15 cellular contexts compared by ENCODE assay signal in the genomic region with DNA sequence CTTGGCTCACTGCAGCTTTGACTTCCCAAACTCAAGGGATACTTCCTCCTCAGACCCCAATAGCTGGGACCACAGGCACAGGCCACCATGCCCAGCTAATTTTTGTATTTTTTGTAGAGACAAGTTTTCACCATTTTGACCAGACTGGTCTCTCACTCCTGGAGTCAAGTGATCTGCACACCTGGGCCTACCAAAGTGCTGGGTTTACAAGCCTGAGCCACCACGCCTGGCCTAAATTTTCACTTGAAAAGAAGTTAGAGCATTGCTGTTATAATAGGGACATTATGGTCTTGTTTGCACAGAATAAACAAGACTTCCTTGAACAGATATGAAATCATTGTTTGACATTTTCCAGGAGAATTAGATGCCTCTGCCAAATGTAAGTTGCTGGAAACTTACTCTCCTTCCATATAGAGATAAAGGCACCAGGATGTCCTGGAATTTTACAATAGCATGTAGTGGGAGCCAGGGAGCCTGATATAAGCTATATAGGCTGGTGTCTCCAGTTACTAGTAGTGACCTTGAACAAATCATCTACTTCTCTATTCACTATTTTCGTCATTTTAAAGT. TPM values are rescaled to one million over a fixed set of nuclear protein-coding genes. Genes with fewer than 3 reads are reported as not detected.
DNase-seq lines count a peak whose midpoint lies in the region; ATAC-seq and TF ChIP-seq lines count a peak whose summit lies in the region.
"Had no signal": no experiment of that assay in that cellular context is flagged by ENCODE, and none has a peak within 500 bp of the region (broad histone marks: within the 10 kb centered on the region; RNA-seq: fewer than 3 reads in every experiment).

No MANE protein-coding gene starts in this region.

- no peak for DNase-seq in right cardiac atrium
- DNase-seq in Right ventricle myocardium superior, result no peak
- peak; percentile 50 for DNase-seq in fibroblast of pulmonary artery (ENCODE audit: low read depth)
- peak in 1 of 3 donors; percentile 30 for DNase-seq in mucosa of descending colon
- DNase-seq in activated CD4-positive, alpha-beta T cell treated with anti-CD3 and anti-CD28 coated beads, Interleukin-2, amount 50 U/mL, for 1 hour, result no peak
- no peak for DNase-seq in NCI-H1092 treated with DMSO at 0.1 percent for 48 hours (lab: John Stamatoyannopoulos, UW)
- DNase-seq in amygdala (lab: John Stamatoyannopoulos, UW), result no peak
- DNase-seq in NCI-H748 treated with DMSO at 0.1 percent for 48 hours (lab: John Stamatoyannopoulos, UW), result no peak
- DNase-seq: CD4-positive, CD25-positive, alpha-beta regulatory T cell; DMS79; GM23248; NCI-H1048; SHP77 had no signal

- peak; percentile 48 to 51 for ATAC-seq in right cardiac atrium
- no peak for ATAC-seq in Right ventricle myocardium superior (ENCODE audit: poor library complexity)
- peak; percentile 94 for ATAC-seq in mucosa of descending colon
- ATAC-seq: GM12878, Panc1 had no signal

- H3K36me3 ChIP-seq in mucosa of descending colon (ENCODE audit: low read depth), result no peaks in the 10 kb centered on the region

- peaks cover 2% of the 10 kb centered on the region for H3K4me1 ChIP-seq in right cardiac atrium (ENCODE audit: control insufficient read depth, insufficient read depth, low read length)
- peaks cover 11% of the 10 kb centered on the region for H3K4me1 ChIP-seq in mucosa of descending colon (ENCODE audit: low read depth)

- 80% methylated on average over 2 of the region's 2 CpGs for WGBS in right cardiac atrium

- H3K27me3 ChIP-seq in right cardiac atrium (ENCODE audit: control insufficient read depth, insufficient read depth), result no peaks in the 10 kb centered on the region

- H3K9me3 ChIP-seq in right cardiac atrium (ENCODE audit: control insufficient read depth, low read length) (no peaks in the 10 kb centered on the region), mucosa of descending colon (no peaks in the 10 kb centered on the region)

- TF ChIP-seq CTCF in fibroblast of pulmonary artery (IDR thresholded peaks at IDR 0.05; ENCODE audit: low read length, missing control alignments), result no peak
- TF ChIP-seq CTCF in mucosa of descending colon (IDR thresholded peaks at IDR 0.05), result no peak

- H3K4me3 ChIP-seq in right cardiac atrium (ENCODE audit: low read length) (no peak overlapping the region), fibroblast of pulmonary artery (replicated peaks; ENCODE audit: low read depth, low read length) (no peak overlapping the region), mucosa of descending colon (no peak overlapping the region)
- H3K4me3 ChIP-seq: GM12878, GM23248 had no signal

- peak overlapping the region; percentile 23 for H3K27ac ChIP-seq in right cardiac atrium (ENCODE audit: low read length)
- H3K27ac ChIP-seq: GM23248 had no signal

- intact Hi-C loops in right cardiac atrium (cut with DNase I), result no loop called here
- intact Hi-C loops in Right ventricle myocardium superior (cut with DNase I), result no loop called here
- intact Hi-C loops in mucosa of descending colon (cut with DNase I, micrococcal nuclease), result no loop called here

RNA-seq across cellular contexts. Expression of a gene that starts 16.9 kb away (rescaled TPM):
- total RNA-seq in right cardiac atrium, result 10 to 100 TPM in 3 of 4 donors, 1 to 10 TPM in 1; 9.5 to 13.5 (median 11.4) TPM
- polyA plus RNA-seq in right cardiac atrium, result 6.5 TPM
- total RNA-seq in Right ventricle myocardium superior, result 7.7 TPM
- 100 to 1,000 TPM in 2 of 3 donors, 10 to 100 TPM in 1; 86.2 to 205 (median 159) TPM for total RNA-seq in mucosa of descending colon
